18 cellular contexts compared by ENCODE assay signal in the genomic region with DNA sequence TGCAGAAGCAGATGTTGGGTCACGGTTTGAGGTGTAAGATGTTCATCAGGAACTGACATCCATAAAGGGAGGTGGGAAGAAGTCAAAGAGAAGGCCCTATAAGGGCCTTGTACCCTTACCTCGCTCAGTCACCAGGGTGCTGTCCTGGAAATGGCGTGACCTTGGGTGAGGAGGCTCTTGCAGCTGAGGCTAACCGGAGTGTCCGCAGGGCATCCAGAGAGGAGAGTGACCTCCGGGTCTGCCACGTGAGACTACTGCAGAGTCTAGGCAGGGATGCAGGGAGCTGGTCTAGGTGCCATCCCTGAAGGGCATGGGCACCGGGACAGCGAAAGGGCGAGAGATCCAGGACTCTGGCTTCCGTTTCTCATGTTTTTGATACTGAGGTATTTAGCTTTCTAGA. TPM values are rescaled to one million over a fixed set of nuclear protein-coding genes. Genes with fewer than 3 reads are reported as not detected.
A peak's percentile ranks its signal among the peaks of the same experiment; 100 is the strongest.
DNase-seq lines count a peak whose midpoint lies in the region; ATAC-seq and TF ChIP-seq lines count a peak whose summit lies in the region.
"Had no signal": no experiment of that assay in that cellular context is flagged by ENCODE, and none has a peak within 500 bp of the region (broad histone marks: within the 10 kb centered on the region; RNA-seq: fewer than 3 reads in every experiment).

No MANE protein-coding gene starts in this region.

- peak overlapping the region in 1 of 8 donors; percentile 1 for H3K4me3 Mint-ChIP-seq in CD4-positive, alpha-beta memory T cell
- H3K4me3 Mint-ChIP-seq in nephron progenitor cell (no peak overlapping the region), type B pancreatic cell (no peak overlapping the region)
- H3K4me3 Mint-ChIP-seq: CD8-positive, alpha-beta T cell; H9 had no signal

- peaks cover 10 to 50% of the 10 kb centered on the region in 2 donors for H3K36me3 Mint-ChIP-seq in CD4-positive, alpha-beta memory T cell
- peaks cover 29% of the 10 kb centered on the region for H3K36me3 Mint-ChIP-seq in nephron progenitor cell (ENCODE audit: low read depth)
- peaks cover 8% of the 10 kb centered on the region for H3K36me3 Mint-ChIP-seq in type B pancreatic cell

- H3K4me1 ChIP-seq in CD4-positive, alpha-beta memory T cell (ENCODE audit: insufficient read depth, low read length): peaks cover 24% of the 10 kb centered on the region
- peaks cover 36 to 84% (median 58%) of the 10 kb centered on the region in 4 donors for H3K4me1 ChIP-seq in stomach
- H3K4me1 ChIP-seq in foreskin keratinocyte: peaks cover under 1% of the 10 kb centered on the region

- DNase-seq in CD4-positive, alpha-beta memory T cell: no peak
- DNase-seq in nephron progenitor cell (no peak), type B pancreatic cell (ENCODE audit: extremely low spot score, unreplicated experiment) (no peak), stomach (no peak), foreskin keratinocyte (no peak), GDM1 (lab: John Stamatoyannopoulos, UW) (no peak)
- DNase-seq: BE2C; CD8-positive, alpha-beta T cell; DMS79; H9; MV-4-11; NCI-H1417 treated with DMSO at 0.1 percent for 48 hours; NCI-H1930; NCI-H446 treated with DMSO at 0.1 percent for 48 hours; NCI-H748 treated with DMSO at 0.1 percent for 48 hours; RPMI8226 had no signal

- CTCF ChIA-PET in CD4-positive, alpha-beta memory T cell (lab: Charles Lee; ENCODE audit: partially characterized antibody): interaction anchor here (1.4 to 2.3 kb wide), 2 partner anchors 11 to 34 kb away, joined by 3 to 6 read pairs; no protein-coding TSS in a partner anchor

- no peak overlapping the region for H3K27ac ChIP-seq in CD4-positive, alpha-beta memory T cell (ENCODE audit: low read depth, low read length)
- H3K27ac ChIP-seq in VCaP (peak overlapping the region; percentile 95), stomach (no peak overlapping the region), foreskin keratinocyte (no peak overlapping the region)

- no peak overlapping the region for H3K4me3 ChIP-seq in CD4-positive, alpha-beta memory T cell (ENCODE audit: low read length in 2 of 2)
- H3K4me3 ChIP-seq in stomach: no peak overlapping the region
- H3K4me3 ChIP-seq: K562 had no signal

- no peaks in the 10 kb centered on the region for H3K27me3 Mint-ChIP-seq in CD4-positive, alpha-beta memory T cell
- H3K27me3 Mint-ChIP-seq in nephron progenitor cell (ENCODE audit: low read depth, poor library complexity) (peaks cover 2% of the 10 kb centered on the region), type B pancreatic cell (no peaks in the 10 kb centered on the region)

- H3K9me3 ChIP-seq in CD4-positive, alpha-beta memory T cell (ENCODE audit: control insufficient read depth in 1 of 2, low read length in 2 of 2): no peaks in the 10 kb centered on the region
- no peaks in the 10 kb centered on the region for H3K9me3 ChIP-seq in stomach
- H3K9me3 ChIP-seq: BE2C had no signal

- H3K9me3 Mint-ChIP-seq in CD4-positive, alpha-beta memory T cell: peaks cover 0 to 4% (median 0%) of the 10 kb centered on the region in 8 donors
- peaks cover 70% of the 10 kb centered on the region for H3K9me3 Mint-ChIP-seq in nephron progenitor cell
- no peaks in the 10 kb centered on the region for H3K9me3 Mint-ChIP-seq in type B pancreatic cell
- H3K9me3 Mint-ChIP-seq: CD8-positive, alpha-beta T cell had no signal

- H3K36me3 ChIP-seq in CD4-positive, alpha-beta memory T cell (ENCODE audit: insufficient read depth, low read length): peaks cover 16% of the 10 kb centered on the region
- peaks cover 0 to 8% (median 0%) of the 10 kb centered on the region in 4 donors for H3K36me3 ChIP-seq in stomach
- H3K36me3 ChIP-seq: BE2C had no signal

- TF ChIP-seq CTCF in VCaP (conservative IDR thresholded peaks at IDR 0.05) (no peak), nephron progenitor cell (IDR thresholded peaks at IDR 0.05) (no peak), type B pancreatic cell (conservative IDR thresholded peaks at IDR 0.05) (no peak), stomach (IDR thresholded peaks at IDR 0.05) (no peak), foreskin keratinocyte (conservative IDR thresholded peaks at IDR 0.05) (no peak)

- peak overlapping the region in 5 of 7 donors; percentile 10 to 75 (median 65) for H3K27ac Mint-ChIP-seq in CD4-positive, alpha-beta memory T cell
- H3K27ac Mint-ChIP-seq in nephron progenitor cell (peak overlapping the region; percentile 6), type B pancreatic cell (peak overlapping the region; percentile 27)
- H3K27ac Mint-ChIP-seq: CD8-positive, alpha-beta T cell; H9 had no signal

- 85 to 90% (median 89%) methylated on average over 10 to 11 of the region's 11 CpGs for WGBS in stomach, 5 donors

- ATAC-seq in foreskin keratinocyte: no peak
- ATAC-seq: CD8-positive, alpha-beta T cell; K562 had no signal

- no peak for TF ChIP-seq POLR2A in stomach (IDR thresholded peaks at IDR 0.05)

- POLR2A ChIA-PET in CD4-positive, alpha-beta memory T cell (lab: Charles Lee; ENCODE audit: partially characterized antibody): interaction anchor here (0.7 kb wide), 1 partner anchor 75 kb away, joined by 4 read pairs; no protein-coding TSS in a partner anchor

- TF ChIP-seq EP300 in stomach (IDR thresholded peaks at IDR 0.05): no peak

- intact Hi-C loops in CD4-positive, alpha-beta memory T cell (cut with micrococcal nuclease): no loop called here
- intact Hi-C loops in stomach (cut with DNase I; ENCODE audit: low total_unique reads): no loop called here

- H3K4me1 Mint-ChIP-seq in CD4-positive, alpha-beta memory T cell: peaks cover 22 to 60% (median 46%) of the 10 kb centered on the region in 4 donors
- peaks cover 54% of the 10 kb centered on the region for H3K4me1 Mint-ChIP-seq in nephron progenitor cell
- peaks cover 30% of the 10 kb centered on the region for H3K4me1 Mint-ChIP-seq in type B pancreatic cell (ENCODE audit: unreplicated experiment)

- no peaks in the 10 kb centered on the region for H3K27me3 ChIP-seq in CD4-positive, alpha-beta memory T cell (ENCODE audit: insufficient read depth, low read length)
- H3K27me3 ChIP-seq in stomach (no peaks in the 10 kb centered on the region), foreskin keratinocyte (no peaks in the 10 kb centered on the region)
- H3K27me3 ChIP-seq: BE2C had no signal

RNA-seq across cellular contexts. Expression of a gene that starts 28.7 kb away (rescaled TPM):
- total RNA-seq in CD4-positive, alpha-beta memory T cell: 10 to 100 TPM; 66.9 to 74.5 TPM
- 10 to 100 TPM; 38.1 to 64.5 TPM for polyA plus RNA-seq in CD4-positive, alpha-beta memory T cell
- total RNA-seq in type B pancreatic cell (ENCODE audit: low replicate concordance): 83.8 and 86.1 TPM in 2 replicates
- 100 to 1,000 TPM in 2 of 5 donors, 10 to 100 TPM in 3; 25.5 to 211 (median 75.2) TPM for total RNA-seq in stomach
- 10 to 100 TPM; 52.1 to 73.9 (median 59.1) TPM for polyA plus RNA-seq in stomach
- total RNA-seq in foreskin keratinocyte: 161 and 174 TPM in 2 replicates
- 168 and 175 TPM in 2 replicates for polyA plus RNA-seq in foreskin keratinocyte

RNA-seq across cellular contexts. Expression of a gene that starts 49.1 kb away (rescaled TPM):
- total RNA-seq in CD4-positive, alpha-beta memory T cell: 100 to 1,000 TPM; 103 to 108 TPM
- polyA plus RNA-seq in CD4-positive, alpha-beta memory T cell: 10 to 100 TPM in 1 of 2 donors, 1 to 10 TPM in 1; 9.5 to 26.5 TPM
- total RNA-seq in type B pancreatic cell (ENCODE audit: low replicate concordance) (32.0 and 37.7 TPM in 2 replicates), stomach (10 to 100 TPM; 14.5 to 47.9 (median 23.5) TPM), foreskin keratinocyte (20.6 and 21.8 TPM in 2 replicates)
- polyA plus RNA-seq in stomach (10 to 100 TPM; 10.7 to 14.7 (median 11.0) TPM), foreskin keratinocyte (16.3 and 18.7 TPM in 2 replicates)

Comparison
In these comparisons a context has a peak if more than half of its experiments do, and no peak if none do; other contexts are left out.
1. H3K27ac Mint-ChIP-seq: peak in every context shown above with its lines; median percentile 65 in CD4-positive, alpha-beta memory T cell; 27 in type B pancreatic cell; 6 in nephron progenitor cell.